In the genomic region with DNA sequence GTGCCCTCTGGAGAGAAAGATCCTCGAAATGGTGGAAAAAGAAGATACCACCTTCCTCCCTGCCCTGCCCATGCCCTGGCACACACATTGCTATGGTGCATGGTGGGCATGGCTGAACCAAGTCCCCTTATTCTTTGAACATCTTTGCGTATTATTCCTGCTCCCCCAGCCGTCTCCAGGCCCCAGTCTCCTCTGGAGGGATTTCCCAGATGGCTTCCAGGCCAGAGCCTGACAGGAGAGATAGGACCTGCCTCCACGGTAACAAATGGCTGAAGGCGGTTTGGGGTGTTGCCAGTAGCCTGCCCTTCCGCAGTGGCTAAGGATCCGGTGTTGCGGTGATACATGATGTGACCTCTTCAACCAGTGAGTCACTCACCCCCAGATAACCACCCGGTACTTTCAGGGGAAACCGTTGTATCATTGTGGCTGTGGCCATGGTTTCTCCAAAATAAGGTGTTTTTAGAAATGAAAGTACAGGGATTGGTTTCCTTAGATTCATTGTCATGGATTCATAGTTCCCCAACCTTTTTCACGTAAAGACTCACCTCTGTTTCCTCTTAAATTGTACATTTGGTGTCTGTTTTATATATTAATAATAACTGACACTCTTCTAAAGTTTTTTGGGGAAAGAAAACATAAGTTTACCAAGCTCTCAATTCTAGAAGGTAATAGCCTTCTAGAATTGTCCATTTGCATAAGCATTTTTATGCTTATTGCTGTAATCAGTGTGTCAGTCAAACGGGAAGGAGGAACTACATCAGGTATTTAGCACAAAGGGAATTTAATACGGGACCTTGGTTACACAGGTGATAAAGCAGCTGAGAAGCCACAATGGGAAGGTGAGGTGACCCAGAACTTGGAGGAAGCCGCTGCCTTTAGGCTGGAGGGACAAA, we compare ENCODE assay signal across 1 cellular context.
A peak's percentile ranks its signal among the peaks of the same experiment; 100 is the strongest.
TF ChIP-seq lines count a peak whose summit lies in the region.

No MANE protein-coding gene starts in this region.

TF ChIP-seq in K562, 482 proteins besides CTCF, POLR2A, EP300 and RAD21 (continued from another document and continues in another):
- TF ChIP-seq, protein P1, sequence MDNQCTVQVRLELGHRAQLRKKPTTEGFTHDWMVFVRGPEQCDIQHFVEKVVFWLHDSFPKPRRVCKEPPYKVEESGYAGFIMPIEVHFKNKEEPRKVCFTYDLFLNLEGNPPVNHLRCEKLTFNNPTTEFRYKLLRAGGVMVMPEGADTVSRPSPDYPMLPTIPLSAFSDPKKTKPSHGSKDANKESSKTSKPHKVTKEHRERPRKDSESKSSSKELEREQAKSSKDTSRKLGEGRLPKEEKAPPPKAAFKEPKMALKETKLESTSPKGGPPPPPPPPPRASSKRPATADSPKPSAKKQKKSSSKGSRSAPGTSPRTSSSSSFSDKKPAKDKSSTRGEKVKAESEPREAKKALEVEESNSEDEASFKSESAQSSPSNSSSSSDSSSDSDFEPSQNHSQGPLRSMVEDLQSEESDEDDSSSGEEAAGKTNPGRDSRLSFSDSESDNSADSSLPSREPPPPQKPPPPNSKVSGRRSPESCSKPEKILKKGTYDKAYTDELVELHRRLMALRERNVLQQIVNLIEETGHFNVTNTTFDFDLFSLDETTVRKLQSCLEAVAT (IDR thresholded peaks at IDR 0.05): peak; percentile 20 to 96; a peak in 2 of 4 replicates
- TF ChIP-seq NCOA1 (IDR thresholded peaks at IDR 0.05; ENCODE audit: low read depth) (peak; percentile 96), ILF3 (IDR thresholded peaks at IDR 0.05; ENCODE audit: borderline replicate concordance) (no peak), STAT5A (IDR thresholded peaks at IDR 0.05; ENCODE audit: borderline replicate concordance, low read length) (peak; percentile 93), JUN (IDR thresholded peaks at IDR 0.05; ENCODE audit: borderline replicate concordance, low read depth, low read length) (peak; percentile 99), JUN (CRISPR knock-in tag; IDR thresholded peaks at IDR 0.05; ENCODE audit: borderline replicate concordance) (peak; percentile 95; the same call in 1 of the 2 replicates), ZNF23 (CRISPR knock-in tag; IDR thresholded peaks at IDR 0.05) (0 out of 2 replicates have a peak, but pooled peaks have one; percentile 14), MAX (CRISPR knock-in tag; IDR thresholded peaks at IDR 0.05) (peak; percentile 92), NFE2 (IDR thresholded peaks at IDR 0.05; ENCODE audit: low read depth) (peak; percentile 94), PHF20 (IDR thresholded peaks at IDR 0.05; ENCODE audit: partially characterized antibody) (no peak), OTX1 (CRISPR knock-in tag; IDR thresholded peaks at IDR 0.05) (0 out of 2 replicates have a peak, but pooled peaks have one; percentile 59), TBL1XR1 (IDR thresholded peaks at IDR 0.05; ENCODE audit: low read length in 2 of 2) (peak; percentile 83 to 92; a peak in 3 of 4 replicates), CBX2 (IDR thresholded peaks at IDR 0.05; ENCODE audit: insufficient read depth, low read length, poor library complexity, severe bottlenecking) (no peak), NONO (IDR thresholded peaks at IDR 0.05; ENCODE audit: low read depth in 2 of 2, low read length in 1 of 2) (0 out of 4 replicates have a peak, but pooled peaks of 1 of the 2 experiments have one; percentile 83), ZNF217 (CRISPR knock-in tag; IDR thresholded peaks at IDR 0.05) (no peak), CREM (IDR thresholded peaks at IDR 0.05; ENCODE audit: low read depth) (peak; percentile 87), CHD2 (IDR thresholded peaks at IDR 0.05; ENCODE audit: low read depth, low read length) (no peak), POLR2B (IDR thresholded peaks at IDR 0.05; ENCODE audit: low read depth, partially characterized antibody) (peak; percentile 51), EGR1 (conservative IDR thresholded peaks at IDR 0.05) (peak; percentile 56), POLR2AphosphoS2 (IDR thresholded peaks at IDR 0.05; ENCODE audit: low read length) (no peak), GTF2E2 (tag; IDR thresholded peaks at IDR 0.05) (peak; percentile 94), ATF1 (CRISPR knock-in tag; IDR thresholded peaks at IDR 0.05) (no peak), ATF1 (tag; IDR thresholded peaks at IDR 0.05) (peak; percentile 80), NR4A1 (CRISPR knock-in tag; IDR thresholded peaks at IDR 0.05) (0 out of 2 replicates have a peak, but pooled peaks have one; percentile 56), NR4A1 (tag; IDR thresholded peaks at IDR 0.05) (0 out of 2 replicates have a peak, but pooled peaks have one; percentile 28), HDAC2 (IDR thresholded peaks at IDR 0.05) (peak; percentile 96), ZFPM2 (CRISPR knock-in tag; IDR thresholded peaks at IDR 0.05) (no peak), CREB3 (tag; conservative IDR thresholded peaks at IDR 0.05; ENCODE audit: low read depth) (no peak; the same call in 1 of the 2 replicates), KDM1A (IDR thresholded peaks at IDR 0.05) (peak; percentile 98 to 99), ZEB2 (IDR thresholded peaks at IDR 0.05) (peak; percentile 82), ZNF12 (CRISPR knock-in tag; IDR thresholded peaks at IDR 0.05) (no peak), ZNF668 (CRISPR knock-in tag; IDR thresholded peaks at IDR 0.05) (0 out of 2 replicates have a peak, but pooled peaks have one; percentile 51), ZNF780A (CRISPR knock-in tag; IDR thresholded peaks at IDR 0.05) (no peak), NR2C1 (IDR thresholded peaks at IDR 0.05) (peak; percentile 76), NR2C1 (tag; IDR thresholded peaks at IDR 0.05) (peak; percentile 90), U2AF1 (optimal IDR thresholded peaks at IDR 0.05; ENCODE audit: low read depth, low read length) (no peak), MCM7 (IDR thresholded peaks at IDR 0.05) (no peak), BRD4 (IDR thresholded peaks at IDR 0.05) (no peak; the same call in 1 of the 2 replicates), ATF3 (IDR thresholded peaks at IDR 0.05) (peak; percentile 98), ATF3 (CRISPR knock-in tag; conservative IDR thresholded peaks at IDR 0.05) (peak; percentile 99), ZKSCAN8 (CRISPR knock-in tag; IDR thresholded peaks at IDR 0.05) (peak; percentile 63; the same call in 1 of the 2 replicates)
- TF ChIP-seq, protein P2, sequence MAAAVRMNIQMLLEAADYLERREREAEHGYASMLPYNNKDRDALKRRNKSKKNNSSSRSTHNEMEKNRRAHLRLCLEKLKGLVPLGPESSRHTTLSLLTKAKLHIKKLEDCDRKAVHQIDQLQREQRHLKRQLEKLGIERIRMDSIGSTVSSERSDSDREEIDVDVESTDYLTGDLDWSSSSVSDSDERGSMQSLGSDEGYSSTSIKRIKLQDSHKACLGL (CRISPR knock-in tag; IDR thresholded peaks at IDR 0.05; ENCODE audit: borderline replicate concordance, poor library complexity, severe bottlenecking): no peak
- TF ChIP-seq, protein P3, sequence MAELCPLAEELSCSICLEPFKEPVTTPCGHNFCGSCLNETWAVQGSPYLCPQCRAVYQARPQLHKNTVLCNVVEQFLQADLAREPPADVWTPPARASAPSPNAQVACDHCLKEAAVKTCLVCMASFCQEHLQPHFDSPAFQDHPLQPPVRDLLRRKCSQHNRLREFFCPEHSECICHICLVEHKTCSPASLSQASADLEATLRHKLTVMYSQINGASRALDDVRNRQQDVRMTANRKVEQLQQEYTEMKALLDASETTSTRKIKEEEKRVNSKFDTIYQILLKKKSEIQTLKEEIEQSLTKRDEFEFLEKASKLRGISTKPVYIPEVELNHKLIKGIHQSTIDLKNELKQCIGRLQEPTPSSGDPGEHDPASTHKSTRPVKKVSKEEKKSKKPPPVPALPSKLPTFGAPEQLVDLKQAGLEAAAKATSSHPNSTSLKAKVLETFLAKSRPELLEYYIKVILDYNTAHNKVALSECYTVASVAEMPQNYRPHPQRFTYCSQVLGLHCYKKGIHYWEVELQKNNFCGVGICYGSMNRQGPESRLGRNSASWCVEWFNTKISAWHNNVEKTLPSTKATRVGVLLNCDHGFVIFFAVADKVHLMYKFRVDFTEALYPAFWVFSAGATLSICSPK (IDR thresholded peaks at IDR 0.05; ENCODE audit: borderline replicate concordance): no peak
- TF ChIP-seq, protein P4, sequence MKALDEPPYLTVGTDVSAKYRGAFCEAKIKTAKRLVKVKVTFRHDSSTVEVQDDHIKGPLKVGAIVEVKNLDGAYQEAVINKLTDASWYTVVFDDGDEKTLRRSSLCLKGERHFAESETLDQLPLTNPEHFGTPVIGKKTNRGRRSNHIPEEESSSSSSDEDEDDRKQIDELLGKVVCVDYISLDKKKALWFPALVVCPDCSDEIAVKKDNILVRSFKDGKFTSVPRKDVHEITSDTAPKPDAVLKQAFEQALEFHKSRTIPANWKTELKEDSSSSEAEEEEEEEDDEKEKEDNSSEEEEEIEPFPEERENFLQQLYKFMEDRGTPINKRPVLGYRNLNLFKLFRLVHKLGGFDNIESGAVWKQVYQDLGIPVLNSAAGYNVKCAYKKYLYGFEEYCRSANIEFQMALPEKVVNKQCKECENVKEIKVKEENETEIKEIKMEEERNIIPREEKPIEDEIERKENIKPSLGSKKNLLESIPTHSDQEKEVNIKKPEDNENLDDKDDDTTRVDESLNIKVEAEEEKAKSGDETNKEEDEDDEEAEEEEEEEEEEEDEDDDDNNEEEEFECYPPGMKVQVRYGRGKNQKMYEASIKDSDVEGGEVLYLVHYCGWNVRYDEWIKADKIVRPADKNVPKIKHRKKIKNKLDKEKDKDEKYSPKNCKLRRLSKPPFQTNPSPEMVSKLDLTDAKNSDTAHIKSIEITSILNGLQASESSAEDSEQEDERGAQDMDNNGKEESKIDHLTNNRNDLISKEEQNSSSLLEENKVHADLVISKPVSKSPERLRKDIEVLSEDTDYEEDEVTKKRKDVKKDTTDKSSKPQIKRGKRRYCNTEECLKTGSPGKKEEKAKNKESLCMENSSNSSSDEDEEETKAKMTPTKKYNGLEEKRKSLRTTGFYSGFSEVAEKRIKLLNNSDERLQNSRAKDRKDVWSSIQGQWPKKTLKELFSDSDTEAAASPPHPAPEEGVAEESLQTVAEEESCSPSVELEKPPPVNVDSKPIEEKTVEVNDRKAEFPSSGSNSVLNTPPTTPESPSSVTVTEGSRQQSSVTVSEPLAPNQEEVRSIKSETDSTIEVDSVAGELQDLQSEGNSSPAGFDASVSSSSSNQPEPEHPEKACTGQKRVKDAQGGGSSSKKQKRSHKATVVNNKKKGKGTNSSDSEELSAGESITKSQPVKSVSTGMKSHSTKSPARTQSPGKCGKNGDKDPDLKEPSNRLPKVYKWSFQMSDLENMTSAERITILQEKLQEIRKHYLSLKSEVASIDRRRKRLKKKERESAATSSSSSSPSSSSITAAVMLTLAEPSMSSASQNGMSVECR (CRISPR knock-in tag; IDR thresholded peaks at IDR 0.05): no peak
- TF ChIP-seq, protein P5, sequence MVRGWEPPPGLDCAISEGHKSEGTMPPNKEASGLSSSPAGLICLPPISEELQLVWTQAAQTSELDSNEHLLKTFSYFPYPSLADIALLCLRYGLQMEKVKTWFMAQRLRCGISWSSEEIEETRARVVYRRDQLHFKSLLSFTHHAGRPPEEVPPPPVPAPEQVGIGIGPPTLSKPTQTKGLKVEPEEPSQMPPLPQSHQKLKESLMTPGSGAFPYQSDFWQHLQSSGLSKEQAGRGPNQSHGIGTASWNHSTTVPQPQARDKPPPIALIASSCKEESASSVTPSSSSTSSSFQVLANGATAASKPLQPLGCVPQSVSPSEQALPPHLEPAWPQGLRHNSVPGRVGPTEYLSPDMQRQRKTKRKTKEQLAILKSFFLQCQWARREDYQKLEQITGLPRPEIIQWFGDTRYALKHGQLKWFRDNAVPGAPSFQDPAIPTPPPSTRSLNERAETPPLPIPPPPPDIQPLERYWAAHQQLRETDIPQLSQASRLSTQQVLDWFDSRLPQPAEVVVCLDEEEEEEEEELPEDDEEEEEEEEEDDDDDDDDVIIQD (CRISPR knock-in tag; IDR thresholded peaks at IDR 0.05): no peak
- TF ChIP-seq, protein P6, sequence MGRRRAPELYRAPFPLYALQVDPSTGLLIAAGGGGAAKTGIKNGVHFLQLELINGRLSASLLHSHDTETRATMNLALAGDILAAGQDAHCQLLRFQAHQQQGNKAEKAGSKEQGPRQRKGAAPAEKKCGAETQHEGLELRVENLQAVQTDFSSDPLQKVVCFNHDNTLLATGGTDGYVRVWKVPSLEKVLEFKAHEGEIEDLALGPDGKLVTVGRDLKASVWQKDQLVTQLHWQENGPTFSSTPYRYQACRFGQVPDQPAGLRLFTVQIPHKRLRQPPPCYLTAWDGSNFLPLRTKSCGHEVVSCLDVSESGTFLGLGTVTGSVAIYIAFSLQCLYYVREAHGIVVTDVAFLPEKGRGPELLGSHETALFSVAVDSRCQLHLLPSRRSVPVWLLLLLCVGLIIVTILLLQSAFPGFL (CRISPR knock-in tag; IDR thresholded peaks at IDR 0.05): no peak
